In genomic region chr3:129278970-129279906, GRCh38 we compare ENCODE assay signal across 8 cellular contexts. TPM values are rescaled to one million over a fixed set of nuclear protein-coding genes. Genes with fewer than 3 reads are reported as not detected.
A peak's percentile ranks its signal among the peaks of the same experiment; 100 is the strongest.
DNase-seq lines count a peak whose midpoint lies in the region; ATAC-seq and TF ChIP-seq lines count a peak whose summit lies in the region.

No MANE protein-coding gene starts in this region.

- H3K4me2 ChIP-seq in SU-DHL-6 (ENCODE audit: low read depth, low read length, poor library complexity, severe bottlenecking) (peak overlapping the region; percentile 88), skeletal muscle satellite cell (ENCODE audit: low read length) (peak overlapping the region; percentile 98)

- H3K4me1 ChIP-seq in skeletal muscle satellite cell (ENCODE audit: control insufficient read depth, insufficient read depth, low read length) = peaks cover 19% of the 10 kb centered on the region

- DNase-seq in EL = peak; percentile 67
- DNase-seq in iPS DF 19.7 (ENCODE audit: low read depth, low spot score) = peak; percentile 33

- no peaks in the 10 kb centered on the region for H3K27me3 ChIP-seq in SU-DHL-6 (ENCODE audit: low read length)
- no peaks in the 10 kb centered on the region for H3K27me3 ChIP-seq in skeletal muscle satellite cell (ENCODE audit: control insufficient read depth, insufficient read depth, low read length)

- H3K79me2 ChIP-seq in SU-DHL-6 (ENCODE audit: insufficient read depth, low read length) = peaks cover 19% of the 10 kb centered on the region; the same call in 1 of the 2 replicates

- H3K9me3 ChIP-seq in SU-DHL-6 (ENCODE audit: insufficient read depth, low read length) (no peaks in the 10 kb centered on the region), skeletal muscle satellite cell (replicated peaks; ENCODE audit: low read length) (no peaks in the 10 kb centered on the region)

- peak overlapping the region; percentile 2 for H2AFZ ChIP-seq in SU-DHL-6 (ENCODE audit: low read depth, low read length, severe bottlenecking)

- H3F3A ChIP-seq in SU-DHL-6 (ENCODE audit: insufficient read depth) = peaks cover 50% of the 10 kb centered on the region

- peaks cover 19% of the 10 kb centered on the region for H3K36me3 ChIP-seq in SU-DHL-6 (ENCODE audit: low read length)
- H3K36me3 ChIP-seq in skeletal muscle satellite cell (ENCODE audit: insufficient read depth, low read length) = peaks cover 39% of the 10 kb centered on the region

- TF ChIP-seq CTCF in SU-DHL-6 (IDR thresholded peaks at IDR 0.05; ENCODE audit: insufficient read depth, low read length, poor library complexity, severe bottlenecking) = no peak

- no peaks in the 10 kb centered on the region for H4K20me1 ChIP-seq in SU-DHL-6 (ENCODE audit: low read depth, low read length)

- H3K9ac ChIP-seq in SU-DHL-6 (ENCODE audit: low read length) (peak overlapping the region; percentile 84), skeletal muscle satellite cell (ENCODE audit: low read depth, low read length) (peak overlapping the region; percentile 85)

- H3K4me3 ChIP-seq in SU-DHL-6 (ENCODE audit: insufficient read depth, low read length, poor library complexity, severe bottlenecking) = peak overlapping the region; percentile 94
- H3K4me3 ChIP-seq in skeletal muscle satellite cell (ENCODE audit: low read length) = peak overlapping the region; percentile 91

- H3K9me2 ChIP-seq in SU-DHL-6 (replicated peaks; ENCODE audit: insufficient read depth, low read length) = no peaks in the 10 kb centered on the region

- ATAC-seq in HG03342 (IDR thresholded peaks at IDR 0.05; ENCODE audit: unreplicated experiment) (peak; percentile 1), HG02642 (IDR thresholded peaks at IDR 0.05; ENCODE audit: poor library complexity, unreplicated experiment) (no peak), HG02610 (IDR thresholded peaks at IDR 0.05; ENCODE audit: unreplicated experiment) (no peak)

- H3K27ac ChIP-seq in SU-DHL-6 (ENCODE audit: low read depth, low read length) = peak overlapping the region; percentile 84
- H3K27ac ChIP-seq in angular gyrus (ENCODE audit: low read depth, low read length) = peak overlapping the region; percentile 93

RNA-seq across cellular contexts. Expression of gene HMCES, which starts 0.6 kb away (rescaled TPM):
- total RNA-seq in skeletal muscle satellite cell (2012; rRNA removed) = 11.6 and 15.7 TPM in 2 replicates

RNA-seq across cellular contexts. Expression of gene COPG1, which starts 29.8 kb away (rescaled TPM):
- 324 and 359 TPM in 2 replicates for total RNA-seq in skeletal muscle satellite cell (2012; rRNA removed)
